25 cellular contexts compared by ENCODE assay signal in the genomic region with DNA sequence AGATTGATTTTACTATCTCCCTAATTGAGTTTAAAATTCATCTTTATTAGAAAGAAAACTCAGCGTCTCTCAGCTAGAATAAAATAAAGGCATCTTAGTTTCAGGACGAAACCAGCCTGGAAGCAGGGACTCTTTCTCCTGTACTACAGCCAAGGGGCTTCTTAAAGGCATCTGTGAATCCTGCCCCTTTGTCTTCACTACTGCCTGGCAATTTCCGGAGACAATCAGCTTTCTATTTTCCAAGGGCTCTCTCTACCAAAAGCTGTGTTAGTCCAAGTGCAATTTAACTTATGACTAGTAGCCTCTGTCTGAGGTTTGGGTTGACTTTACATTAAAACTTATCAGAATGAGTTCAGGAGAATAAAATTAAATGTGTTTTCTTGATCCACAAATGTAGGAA.
DNase-seq lines count a peak whose midpoint lies in the region; ATAC-seq and TF ChIP-seq lines count a peak whose summit lies in the region.
"Had no signal": no experiment of that assay in that cellular context is flagged by ENCODE, and none has a peak within 500 bp of the region (broad histone marks: within the 10 kb centered on the region; RNA-seq: fewer than 3 reads in every experiment).

No MANE protein-coding gene starts in this region.

- peak overlapping the region; percentile 21 for H3K4me2 ChIP-seq in neural cell (ENCODE audit: low read length)
- H3K4me2 ChIP-seq: hepatocyte had no signal

- H3F3A ChIP-seq in neural cell (ENCODE audit: insufficient read depth, low read length, poor library complexity, severe bottlenecking): no peaks in the 10 kb centered on the region

- no peaks in the 10 kb centered on the region for H3K9me2 ChIP-seq in neural cell (ENCODE audit: insufficient read depth, low read length)

- H3K79me2 ChIP-seq in neural cell (replicated peaks; ENCODE audit: insufficient read depth, low read length): no peaks in the 10 kb centered on the region
- H3K79me2 ChIP-seq: hepatocyte had no signal

- H3K4me3 ChIP-seq in dorsolateral prefrontal cortex (peak overlapping the region in 33 of 59 donors; percentile 1 to 54 (median 25)), neural cell (ENCODE audit: low read length) (no peak overlapping the region), coronary artery (no peak overlapping the region)
- H3K4me3 ChIP-seq: hepatocyte, left ventricle myocardium inferior, pancreas had no signal

- DNase-seq in COLO829 (ENCODE audit: low spot score) (peak; percentile 2), NCI-H2227 (lab: John Stamatoyannopoulos, UW; ENCODE audit: unreplicated experiment) (peak; percentile 33), dorsolateral prefrontal cortex (no peak), OCI-M1 (lab: John Stamatoyannopoulos, UW) (no peak), coronary artery (ENCODE audit: low spot score) (no peak)
- DNase-seq: activated CD4-positive, CD25-positive, alpha-beta regulatory T cell; activated CD8-positive, alpha-beta T cell treated with anti-CD3 and anti-CD28 coated beads for 36 hours; activated effector memory CD4-positive, alpha-beta T cell treated with Interleukin-2 at 50 U/mL for 16 hours; immature natural killer cell; left ventricle myocardium inferior; midbrain; naive thymus-derived CD4-positive, alpha-beta T cell; NCI-H1930; NCI-H345; NCI-H774; pancreas; right cardiac atrium; SHP77 treated with DMSO at 0.1 percent for 48 hours; T-helper 1 cell; trophoblast cell had no signal

- no peak for TF ChIP-seq RAD21 in neural cell (conservative IDR thresholded peaks at IDR 0.05)

- intact Hi-C loops in dorsolateral prefrontal cortex (cut with DNase I): loop anchor here in 1 of 2 donors (5.0 to 10.0 kb wide), 2 partner anchors 151 to 464 kb away; no protein-coding TSS in a partner anchor

- peaks cover 8% of the 10 kb centered on the region for H3K9me3 ChIP-seq in neural cell (ENCODE audit: low read length)
- H3K9me3 ChIP-seq: pancreas had no signal

- peak overlapping the region; percentile 23 for H3K9ac ChIP-seq in neural cell (ENCODE audit: low read length)

- H3K36me3 ChIP-seq in neural cell (ENCODE audit: insufficient read depth, low read length): no peaks in the 10 kb centered on the region
- H3K36me3 ChIP-seq: left ventricle myocardium inferior, pancreas had no signal

- H4K20me1 ChIP-seq in neural cell (ENCODE audit: insufficient read depth): no peaks in the 10 kb centered on the region

- TF ChIP-seq CTCF in dorsolateral prefrontal cortex (IDR thresholded peaks at IDR 0.05 in 54 of 56, conservative IDR thresholded peaks at IDR 0.05 in 2 of 56; ENCODE audit: low read depth in 1 of 56, partially characterized antibody in 56 of 56): no peak
- TF ChIP-seq CTCF in neural cell (IDR thresholded peaks at IDR 0.05; ENCODE audit: poor library complexity, severe bottlenecking): no peak
- TF ChIP-seq CTCF in coronary artery (IDR thresholded peaks at IDR 0.05): no peak

- H3K27me3 ChIP-seq in dorsolateral prefrontal cortex (no peaks in the 10 kb centered on the region), neural cell (ENCODE audit: insufficient read depth, low read depth, low read length) (no peaks in the 10 kb centered on the region)
- H3K27me3 ChIP-seq: hepatocyte had no signal

- H3K27ac ChIP-seq in dorsolateral prefrontal cortex (peak overlapping the region in 44 of 59 donors; percentile 6 to 80 (median 51)), neural cell (ENCODE audit: low read length) (peak overlapping the region; percentile 62), coronary artery (no peak overlapping the region)
- H3K27ac ChIP-seq: hepatocyte, HL-60, left ventricle myocardium inferior, pancreas had no signal

- H2AFZ ChIP-seq in neural cell (ENCODE audit: low read depth, low read length): peak overlapping the region; percentile 1
- H2AFZ ChIP-seq: hepatocyte had no signal

- no peak for ATAC-seq in HG02840 (IDR thresholded peaks at IDR 0.05; ENCODE audit: low FRiP score, unreplicated experiment)
- no peak for ATAC-seq in GM21723 (IDR thresholded peaks at IDR 0.05; ENCODE audit: unreplicated experiment)
- ATAC-seq: activated CD8-positive, alpha-beta T cell treated with anti-CD3 and anti-CD28 coated beads for 36 hours; naive thymus-derived CD4-positive, alpha-beta T cell; pancreas; right cardiac atrium had no signal

- TF ChIP-seq EP300 in neural cell (conservative IDR thresholded peaks at IDR 0.05; ENCODE audit: poor library complexity, severe bottlenecking): no peak

TF ChIP-seq in neural cell, 6 proteins besides CTCF, POLR2A, EP300 and RAD21:
- no peak for TF ChIP-seq EZH2 (IDR thresholded peaks at IDR 0.05; ENCODE audit: borderline replicate concordance, insufficient read depth, low read length, poor library complexity, severe bottlenecking)
- TF ChIP-seq SMC3 (conservative IDR thresholded peaks at IDR 0.05; ENCODE audit: poor library complexity): no peak
- no peak for TF ChIP-seq MXI1 (conservative IDR thresholded peaks at IDR 0.05; ENCODE audit: poor library complexity, severe bottlenecking)
- TF ChIP-seq, protein P1, sequence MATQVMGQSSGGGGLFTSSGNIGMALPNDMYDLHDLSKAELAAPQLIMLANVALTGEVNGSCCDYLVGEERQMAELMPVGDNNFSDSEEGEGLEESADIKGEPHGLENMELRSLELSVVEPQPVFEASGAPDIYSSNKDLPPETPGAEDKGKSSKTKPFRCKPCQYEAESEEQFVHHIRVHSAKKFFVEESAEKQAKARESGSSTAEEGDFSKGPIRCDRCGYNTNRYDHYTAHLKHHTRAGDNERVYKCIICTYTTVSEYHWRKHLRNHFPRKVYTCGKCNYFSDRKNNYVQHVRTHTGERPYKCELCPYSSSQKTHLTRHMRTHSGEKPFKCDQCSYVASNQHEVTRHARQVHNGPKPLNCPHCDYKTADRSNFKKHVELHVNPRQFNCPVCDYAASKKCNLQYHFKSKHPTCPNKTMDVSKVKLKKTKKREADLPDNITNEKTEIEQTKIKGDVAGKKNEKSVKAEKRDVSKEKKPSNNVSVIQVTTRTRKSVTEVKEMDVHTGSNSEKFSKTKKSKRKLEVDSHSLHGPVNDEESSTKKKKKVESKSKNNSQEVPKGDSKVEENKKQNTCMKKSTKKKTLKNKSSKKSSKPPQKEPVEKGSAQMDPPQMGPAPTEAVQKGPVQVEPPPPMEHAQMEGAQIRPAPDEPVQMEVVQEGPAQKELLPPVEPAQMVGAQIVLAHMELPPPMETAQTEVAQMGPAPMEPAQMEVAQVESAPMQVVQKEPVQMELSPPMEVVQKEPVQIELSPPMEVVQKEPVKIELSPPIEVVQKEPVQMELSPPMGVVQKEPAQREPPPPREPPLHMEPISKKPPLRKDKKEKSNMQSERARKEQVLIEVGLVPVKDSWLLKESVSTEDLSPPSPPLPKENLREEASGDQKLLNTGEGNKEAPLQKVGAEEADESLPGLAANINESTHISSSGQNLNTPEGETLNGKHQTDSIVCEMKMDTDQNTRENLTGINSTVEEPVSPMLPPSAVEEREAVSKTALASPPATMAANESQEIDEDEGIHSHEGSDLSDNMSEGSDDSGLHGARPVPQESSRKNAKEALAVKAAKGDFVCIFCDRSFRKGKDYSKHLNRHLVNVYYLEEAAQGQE (IDR thresholded peaks at IDR 0.05; ENCODE audit: borderline replicate concordance): no peak
- TF ChIP-seq POLR2AphosphoS5 (IDR thresholded peaks at IDR 0.05): no peak
- no peak for TF ChIP-seq TAF1 (IDR thresholded peaks at IDR 0.05; ENCODE audit: low read depth)

Comparison
In these comparisons a context has a peak if more than half of its experiments do, and no peak if none do; other contexts are left out.
1. DNase-seq: peak in COLO829 (single experiment) and NCI-H2227 (single experiment); none in dorsolateral prefrontal cortex (0 of 10), OCI-M1 (single experiment) and coronary artery (single experiment).
2. H3K27ac ChIP-seq: peak in dorsolateral prefrontal cortex (44 of 59) and neural cell (single experiment); none in coronary artery (0 of 2).
3. H3K4me3 ChIP-seq: peak in dorsolateral prefrontal cortex (33 of 59); none in neural cell (single experiment) and coronary artery (single experiment).